In genomic region chr20:12156252-12156651, GRCh38 we compare ENCODE assay signal across 1 cellular context.
TF ChIP-seq lines count a peak whose summit lies in the region.

No MANE protein-coding gene starts in this region.

TF ChIP-seq in GM23338, 12 proteins besides CTCF, POLR2A, EP300 and RAD21 (continued from another document):
- TF ChIP-seq ZNF462 (CRISPR knock-in tag; IDR thresholded peaks at IDR 0.05) (no peak), JUNB (IDR thresholded peaks at IDR 0.05; ENCODE audit: unreplicated experiment) (no peak), EZH2phosphoT487 (IDR thresholded peaks at IDR 0.05; ENCODE audit: unreplicated experiment) (no peak), POLR2AphosphoS5 (IDR thresholded peaks at IDR 0.05; ENCODE audit: low read depth) (no peak), CREB1 (CRISPR knock-in tag; IDR thresholded peaks at IDR 0.05; ENCODE audit: low read depth) (no peak), ZNF114 (CRISPR knock-in tag; IDR thresholded peaks at IDR 0.05) (no peak)
TF ChIP-seq in GM23338: peak in this region for 0.
